In genomic region chr9:129026442-129027223, GRCh38 we compare ENCODE assay signal across 8 cellular contexts. TPM values are rescaled to one million over a fixed set of nuclear protein-coding genes. Genes with fewer than 3 reads are reported as not detected.
DNase-seq lines count a peak whose midpoint lies in the region; ATAC-seq, FAIRE-seq and TF ChIP-seq lines count a peak whose summit lies in the region.

No MANE protein-coding gene starts in this region.

- no peaks in the 10 kb centered on the region for H4K20me1 ChIP-seq in MM.1S (ENCODE audit: insufficient read depth, low read length)

- TF ChIP-seq CTCF in MM.1S (IDR thresholded peaks at IDR 0.05; ENCODE audit: low read length) (no peak), bronchial epithelial cell (IDR thresholded peaks at IDR 0.05; ENCODE audit: insufficient read depth, low read length, severe bottlenecking) (no peak), mucosa of descending colon (IDR thresholded peaks at IDR 0.05) (no peak)

- H3K4me3 ChIP-seq in MM.1S (ENCODE audit: low read length), result peak overlapping the region; percentile 100
- peak overlapping the region; percentile 84 for H3K4me3 ChIP-seq in bronchial epithelial cell (ENCODE audit: low read depth, low read length)
- no peak overlapping the region for H3K4me3 ChIP-seq in mucosa of descending colon

- H3K9me2 ChIP-seq in MM.1S (replicated peaks; ENCODE audit: insufficient read depth, low read length), result no peaks in the 10 kb centered on the region

- peak overlapping the region; percentile 100 for H3K4me2 ChIP-seq in MM.1S (ENCODE audit: low read depth, low read length)

- peaks cover 20% of the 10 kb centered on the region for H3K4me1 ChIP-seq in MM.1S (ENCODE audit: low read length)
- H3K4me1 ChIP-seq in mucosa of descending colon (ENCODE audit: low read depth), result peaks cover 17% of the 10 kb centered on the region

- H3K9me3 ChIP-seq in MM.1S (replicated peaks; ENCODE audit: insufficient read depth, low read length) (no peaks in the 10 kb centered on the region), mucosa of descending colon (no peaks in the 10 kb centered on the region)

- peak; percentile 34 for ATAC-seq in mucosa of descending colon

- peak overlapping the region; percentile 95 for H3K9ac ChIP-seq in MM.1S (ENCODE audit: low read length)

- FAIRE-seq in bronchial epithelial cell (lab: Jason Lieb, UNC), result no peak

- H3K79me2 ChIP-seq in MM.1S (ENCODE audit: low read length), result peaks cover 61% of the 10 kb centered on the region

- H3K27me3 ChIP-seq in MM.1S (replicated peaks; ENCODE audit: insufficient read depth, low read length) (no peaks in the 10 kb centered on the region), bronchial epithelial cell (ENCODE audit: control insufficient read depth, insufficient read depth, low read length) (no peaks in the 10 kb centered on the region)

- intact Hi-C loops in mucosa of descending colon (cut with DNase I, micrococcal nuclease), result no loop called here

- H3K36me3 ChIP-seq in MM.1S (replicated peaks; ENCODE audit: insufficient read depth, low read length), result no peaks in the 10 kb centered on the region
- no peaks in the 10 kb centered on the region for H3K36me3 ChIP-seq in bronchial epithelial cell (ENCODE audit: control insufficient read depth, insufficient read depth, low read length)
- no peaks in the 10 kb centered on the region for H3K36me3 ChIP-seq in mucosa of descending colon (ENCODE audit: low read depth)

- no peak overlapping the region for H2AFZ ChIP-seq in MM.1S (ENCODE audit: low read length)

- peaks cover 19% of the 10 kb centered on the region for H3F3A ChIP-seq in MM.1S (ENCODE audit: insufficient read depth, low read length)

- DNase-seq in DMS53 treated with DMSO at 0.1 percent for 48 hours (lab: John Stamatoyannopoulos, UW; ENCODE audit: unreplicated experiment) (peak; percentile 31), MM.1S (peak; percentile 80), bronchial epithelial cell (ENCODE audit: low read depth) (no peak), mucosa of descending colon (peak; percentile 60 to 69 (median 64)), GOT3 (lab: John Stamatoyannopoulos, UW) (no peak), germinal center (ENCODE audit: low spot score) (no peak), NCI-H1930 (lab: John Stamatoyannopoulos, UW) (no peak)
- DNase-seq in central memory CD4-positive, alpha-beta T cell, result no peak

- peak overlapping the region; percentile 68; the same call in 1 of the 2 replicates for H3K27ac ChIP-seq in MM.1S (ENCODE audit: low read length)

RNA-seq across cellular contexts. Expression of gene SH3GLB2, which starts 1.5 kb away (rescaled TPM):
- total RNA-seq in bronchial epithelial cell, result 50.5 and 98.1 TPM in 2 replicates
- 100 to 1,000 TPM; 107 to 158 (median 128) TPM for total RNA-seq in mucosa of descending colon

RNA-seq across cellular contexts. Expression of gene MIGA2, which starts 9.8 kb away (rescaled TPM):
- total RNA-seq in bronchial epithelial cell (12.6 and 25.0 TPM in 2 replicates), mucosa of descending colon (10 to 100 TPM; 56.2 to 89.4 (median 57.1) TPM)

RNA-seq across cellular contexts. Expression of gene DOLPP1, which starts 54.3 kb away (rescaled TPM):
- 10.0 and 10.8 TPM in 2 replicates for total RNA-seq in bronchial epithelial cell
- 10 to 100 TPM; 27.6 to 59.7 (median 48.3) TPM for total RNA-seq in mucosa of descending colon

Comparison
In these comparisons a context has a peak if more than half of its experiments do, and no peak if none do; other contexts are left out.
1. DNase-seq: peak in DMS53 treated with DMSO at 0.1 percent for 48 hours (single experiment), MM.1S (single experiment) and mucosa of descending colon (3 of 3); none in bronchial epithelial cell (single experiment), central memory CD4-positive, alpha-beta T cell (single experiment), GOT3 (single experiment), germinal center (single experiment) and NCI-H1930 (0 of 2).